8 cellular contexts compared by ENCODE assay signal in the genomic region with DNA sequence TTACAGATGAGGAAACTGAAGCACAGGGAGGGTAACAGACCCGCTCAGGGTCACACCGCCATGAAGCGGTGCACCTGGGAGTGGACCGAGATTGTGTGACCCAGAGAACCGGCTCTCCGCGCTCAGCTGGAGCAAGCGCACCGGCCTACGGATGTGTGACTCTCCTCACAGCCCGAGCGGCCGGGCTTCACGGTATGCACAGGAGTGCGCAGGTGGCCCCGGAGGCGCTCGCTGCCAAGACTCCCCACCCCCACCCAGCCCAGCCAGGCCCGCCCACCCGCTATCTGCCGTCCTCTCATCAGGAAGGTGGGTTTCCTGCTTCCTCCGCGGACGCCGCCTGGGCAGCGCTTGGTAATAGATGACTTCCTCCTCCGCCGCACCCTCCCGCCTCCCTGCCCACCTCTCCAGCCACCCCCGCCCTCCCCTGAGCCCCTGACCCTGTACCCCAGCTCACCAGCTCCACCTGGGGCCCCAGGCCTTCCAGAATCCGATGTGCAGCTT.
A peak's percentile ranks its signal among the peaks of the same experiment; 100 is the strongest.
DNase-seq lines count a peak whose midpoint lies in the region; ATAC-seq and TF ChIP-seq lines count a peak whose summit lies in the region.

No MANE protein-coding gene starts in this region.

- intact Hi-C loops in prostate gland (cut with DNase I), result loop anchor here (5.0 kb wide), 2 partner anchors 41 to 106 kb away; no protein-coding TSS in a partner anchor

- no peaks in the 10 kb centered on the region for H3K36me3 ChIP-seq in prostate gland
- peaks cover 13% of the 10 kb centered on the region for H3K36me3 ChIP-seq in HAP-1 (replicated peaks)

- no peaks in the 10 kb centered on the region for H3K27me3 ChIP-seq in HL-60 (ENCODE audit: insufficient read depth, poor library complexity, severe bottlenecking)
- no peaks in the 10 kb centered on the region for H3K27me3 ChIP-seq in prostate gland (replicated peaks; ENCODE audit: insufficient read depth)
- no peaks in the 10 kb centered on the region for H3K27me3 ChIP-seq in HAP-1 (ENCODE audit: low read depth)

- H3K4me1 ChIP-seq in prostate gland (replicated peaks) (peaks cover 16% of the 10 kb centered on the region), HAP-1 (no peaks in the 10 kb centered on the region)

- WGBS in prostate gland, result 80% methylated on average over 28 of the region's 31 CpGs

- no peaks in the 10 kb centered on the region for H3K27me3 Mint-ChIP-seq in activated naive CD8-positive, alpha-beta T cell treated with anti-CD3 and anti-CD28 coated beads, Interleukin-2, amount 50 U/mL, for 24 hours
- H3K27me3 Mint-ChIP-seq in osteocyte (ENCODE audit: unreplicated experiment), result no peaks in the 10 kb centered on the region

- H3K9me3 ChIP-seq in prostate gland, result no peaks in the 10 kb centered on the region
- H3K9me3 ChIP-seq in HAP-1, result no peaks in the 10 kb centered on the region

- H3K4me3 ChIP-seq in GM12864 (ENCODE audit: low read depth, low read length) (peak overlapping the region; percentile 50), HL-60 (replicated peaks; ENCODE audit: insufficient read depth, low read length) (peak overlapping the region; percentile 32), prostate gland (peak overlapping the region in 1 of 2 donors; percentile 6), HAP-1 (no peak overlapping the region)

- TF ChIP-seq POLR2A in prostate gland (IDR thresholded peaks at IDR 0.05), result no peak

- peak; percentile 53 for DNase-seq in GM12864 (ENCODE audit: low read depth)
- peak; percentile 42 to 69 for DNase-seq in HL-60 (ENCODE audit: low read depth in 1 of 2, low spot score in 1 of 2)
- peak; percentile 41 for DNase-seq in activated naive CD8-positive, alpha-beta T cell treated with anti-CD3 and anti-CD28 coated beads, Interleukin-2, amount 50 U/mL, for 24 hours
- DNase-seq in prostate gland (ENCODE audit: low spot score), result no peak
- DNase-seq in activated CD4-positive, CD25-positive, alpha-beta regulatory T cell treated with anti-CD3 and anti-CD28 coated beads, Interleukin-2, amount 50 U/mL, for 72 hours, result no peak
- DNase-seq in retina, result no peak
- DNase-seq in HAP-1 (ENCODE audit: low spot score in 2 of 2), result no peak
- DNase-seq in osteocyte (ENCODE audit: extremely low spot score, unreplicated experiment), result no peak

- H3K36me3 Mint-ChIP-seq in activated naive CD8-positive, alpha-beta T cell treated with anti-CD3 and anti-CD28 coated beads, Interleukin-2, amount 50 U/mL, for 24 hours (ENCODE audit: low read depth), result peaks cover 31% of the 10 kb centered on the region
- peaks cover 22% of the 10 kb centered on the region for H3K36me3 Mint-ChIP-seq in osteocyte (ENCODE audit: unreplicated experiment)

- H3K4me1 Mint-ChIP-seq in activated naive CD8-positive, alpha-beta T cell treated with anti-CD3 and anti-CD28 coated beads, Interleukin-2, amount 50 U/mL, for 24 hours, result peaks cover 67% of the 10 kb centered on the region
- H3K4me1 Mint-ChIP-seq in osteocyte (ENCODE audit: unreplicated experiment), result peaks cover 31% of the 10 kb centered on the region

- TF ChIP-seq CTCF in GM12864 (IDR thresholded peaks at IDR 0.05; ENCODE audit: low read depth, low read length, missing control alignments) (no peak), HL-60 (IDR thresholded peaks at IDR 0.05; ENCODE audit: insufficient read depth, low read length) (no peak), prostate gland (IDR thresholded peaks at IDR 0.05) (no peak), osteocyte (IDR thresholded peaks at IDR 0.05) (no peak)

- no peaks in the 10 kb centered on the region for H3K9me3 Mint-ChIP-seq in activated naive CD8-positive, alpha-beta T cell treated with anti-CD3 and anti-CD28 coated beads, Interleukin-2, amount 50 U/mL, for 24 hours
- H3K9me3 Mint-ChIP-seq in osteocyte (ENCODE audit: unreplicated experiment), result no peaks in the 10 kb centered on the region

- H3K27ac ChIP-seq in HL-60 (replicated peaks) (no peak overlapping the region), prostate gland (peak overlapping the region; percentile 61 to 73)

- peak overlapping the region; percentile 68 for H3K4me3 Mint-ChIP-seq in activated naive CD8-positive, alpha-beta T cell treated with anti-CD3 and anti-CD28 coated beads, Interleukin-2, amount 50 U/mL, for 24 hours
- no peak overlapping the region for H3K4me3 Mint-ChIP-seq in osteocyte (ENCODE audit: unreplicated experiment)

- no peak overlapping the region for H3K27ac Mint-ChIP-seq in activated naive CD8-positive, alpha-beta T cell treated with anti-CD3 and anti-CD28 coated beads, Interleukin-2, amount 50 U/mL, for 24 hours
- no peak overlapping the region for H3K27ac Mint-ChIP-seq in osteocyte (ENCODE audit: unreplicated experiment)

- in situ Hi-C loops in HAP-1 (cut with MboI; ENCODE audit: low sequenced_read_pairs), result no loop called here

- ATAC-seq in activated naive CD8-positive, alpha-beta T cell treated with anti-CD3 and anti-CD28 coated beads, Interleukin-2, amount 50 U/mL, for 24 hours, result no peak

Comparison
In these comparisons a context has a peak if more than half of its experiments do, and no peak if none do; other contexts are left out.
1. DNase-seq: peak in GM12864 (single experiment), HL-60 (2 of 2) and activated naive CD8-positive, alpha-beta T cell treated with anti-CD3 and anti-CD28 coated beads, Interleukin-2, amount 50 U/mL, for 24 hours (single experiment); none in prostate gland (single experiment), activated CD4-positive, CD25-positive, alpha-beta regulatory T cell treated with anti-CD3 and anti-CD28 coated beads, Interleukin-2, amount 50 U/mL, for 72 hours (single experiment), retina (single experiment), HAP-1 (0 of 2) and osteocyte (single experiment).